1 cellular context compared by ENCODE assay signal in the genomic region with DNA sequence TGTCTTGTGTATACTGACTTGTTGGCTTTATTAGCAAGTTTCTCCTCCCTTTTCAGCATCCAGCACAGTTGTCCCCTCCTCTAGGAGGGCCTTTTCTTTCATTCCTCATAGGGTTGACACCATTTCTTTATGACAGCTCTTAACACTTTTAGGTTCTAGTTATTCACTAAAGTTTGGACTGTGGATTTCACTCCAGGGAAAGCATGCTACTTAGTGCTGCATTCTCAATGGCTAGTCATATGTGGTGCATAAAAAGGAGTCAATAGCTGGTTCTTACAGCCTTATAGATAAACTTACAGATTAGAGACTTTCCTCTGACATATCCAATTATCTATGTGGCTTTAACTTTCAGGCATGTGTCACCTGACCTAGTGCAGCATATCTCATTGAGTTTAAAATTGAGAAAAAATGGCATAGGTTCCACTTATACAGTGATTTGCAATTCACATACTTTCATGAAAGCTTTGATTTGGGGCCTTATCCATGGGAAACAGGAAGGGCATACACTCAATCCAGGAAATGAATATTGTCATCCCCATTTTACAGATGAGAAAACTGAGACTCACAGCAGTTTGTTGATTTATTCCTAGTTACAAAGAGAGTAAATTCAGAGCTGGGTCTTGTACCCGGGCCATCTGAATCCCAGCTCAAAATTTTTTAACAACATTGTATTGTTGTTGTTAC.
TF ChIP-seq lines count a peak whose summit lies in the region.

No MANE protein-coding gene starts in this region.

TF ChIP-seq in HepG2, 621 proteins besides CTCF, POLR2A, EP300 and RAD21:
- TF ChIP-seq, protein P1, sequence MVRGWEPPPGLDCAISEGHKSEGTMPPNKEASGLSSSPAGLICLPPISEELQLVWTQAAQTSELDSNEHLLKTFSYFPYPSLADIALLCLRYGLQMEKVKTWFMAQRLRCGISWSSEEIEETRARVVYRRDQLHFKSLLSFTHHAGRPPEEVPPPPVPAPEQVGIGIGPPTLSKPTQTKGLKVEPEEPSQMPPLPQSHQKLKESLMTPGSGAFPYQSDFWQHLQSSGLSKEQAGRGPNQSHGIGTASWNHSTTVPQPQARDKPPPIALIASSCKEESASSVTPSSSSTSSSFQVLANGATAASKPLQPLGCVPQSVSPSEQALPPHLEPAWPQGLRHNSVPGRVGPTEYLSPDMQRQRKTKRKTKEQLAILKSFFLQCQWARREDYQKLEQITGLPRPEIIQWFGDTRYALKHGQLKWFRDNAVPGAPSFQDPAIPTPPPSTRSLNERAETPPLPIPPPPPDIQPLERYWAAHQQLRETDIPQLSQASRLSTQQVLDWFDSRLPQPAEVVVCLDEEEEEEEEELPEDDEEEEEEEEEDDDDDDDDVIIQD (CRISPR knock-in tag; IDR thresholded peaks at IDR 0.05; ENCODE audit: low read depth), result no peak
- TF ChIP-seq, protein P2, sequence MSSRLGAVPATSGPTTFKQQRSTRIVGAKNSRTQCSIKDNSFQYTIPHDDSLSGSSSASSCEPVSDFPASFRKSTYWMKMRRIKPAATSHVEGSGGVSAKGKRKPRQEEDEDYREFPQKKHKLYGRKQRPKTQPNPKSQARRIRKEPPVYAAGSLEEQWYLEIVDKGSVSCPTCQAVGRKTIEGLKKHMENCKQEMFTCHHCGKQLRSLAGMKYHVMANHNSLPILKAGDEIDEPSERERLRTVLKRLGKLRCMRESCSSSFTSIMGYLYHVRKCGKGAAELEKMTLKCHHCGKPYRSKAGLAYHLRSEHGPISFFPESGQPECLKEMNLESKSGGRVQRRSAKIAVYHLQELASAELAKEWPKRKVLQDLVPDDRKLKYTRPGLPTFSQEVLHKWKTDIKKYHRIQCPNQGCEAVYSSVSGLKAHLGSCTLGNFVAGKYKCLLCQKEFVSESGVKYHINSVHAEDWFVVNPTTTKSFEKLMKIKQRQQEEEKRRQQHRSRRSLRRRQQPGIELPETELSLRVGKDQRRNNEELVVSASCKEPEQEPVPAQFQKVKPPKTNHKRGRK (CRISPR knock-in tag; IDR thresholded peaks at IDR 0.05), result no peak
- TF ChIP-seq SOX13 (IDR thresholded peaks at IDR 0.05) (no peak), SOX13 (CRISPR knock-in tag; conservative IDR thresholded peaks at IDR 0.05 in 1 of 2, IDR thresholded peaks at IDR 0.05 in 1 of 2) (no peak), MTF1 (CRISPR knock-in tag; IDR thresholded peaks at IDR 0.05) (no peak), ZNF343 (CRISPR knock-in tag; IDR thresholded peaks at IDR 0.05) (no peak), MAFG (CRISPR knock-in tag; IDR thresholded peaks at IDR 0.05) (no peak), ZNF143 (CRISPR knock-in tag; IDR thresholded peaks at IDR 0.05) (no peak), ZNF552 (CRISPR knock-in tag; IDR thresholded peaks at IDR 0.05; ENCODE audit: borderline replicate concordance) (no peak), RBFOX2 (IDR thresholded peaks at IDR 0.05; ENCODE audit: low read depth, low read length) (no peak), ELF3 (CRISPR knock-in tag; IDR thresholded peaks at IDR 0.05) (no peak)
- TF ChIP-seq, protein P3, sequence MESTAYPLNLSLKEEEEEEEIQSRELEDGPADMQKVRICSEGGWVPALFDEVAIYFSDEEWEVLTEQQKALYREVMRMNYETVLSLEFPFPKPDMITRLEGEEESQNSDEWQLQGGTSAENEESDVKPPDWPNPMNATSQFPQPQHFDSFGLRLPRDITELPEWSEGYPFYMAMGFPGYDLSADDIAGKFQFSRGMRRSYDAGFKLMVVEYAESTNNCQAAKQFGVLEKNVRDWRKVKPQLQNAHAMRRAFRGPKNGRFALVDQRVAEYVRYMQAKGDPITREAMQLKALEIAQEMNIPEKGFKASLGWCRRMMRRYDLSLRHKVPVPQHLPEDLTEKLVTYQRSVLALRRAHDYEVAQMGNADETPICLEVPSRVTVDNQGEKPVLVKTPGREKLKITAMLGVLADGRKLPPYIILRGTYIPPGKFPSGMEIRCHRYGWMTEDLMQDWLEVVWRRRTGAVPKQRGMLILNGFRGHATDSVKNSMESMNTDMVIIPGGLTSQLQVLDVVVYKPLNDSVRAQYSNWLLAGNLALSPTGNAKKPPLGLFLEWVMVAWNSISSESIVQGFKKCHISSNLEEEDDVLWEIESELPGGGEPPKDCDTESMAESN (CRISPR knock-in tag; conservative IDR thresholded peaks at IDR 0.05), result no peak
- TF ChIP-seq, protein P4, sequence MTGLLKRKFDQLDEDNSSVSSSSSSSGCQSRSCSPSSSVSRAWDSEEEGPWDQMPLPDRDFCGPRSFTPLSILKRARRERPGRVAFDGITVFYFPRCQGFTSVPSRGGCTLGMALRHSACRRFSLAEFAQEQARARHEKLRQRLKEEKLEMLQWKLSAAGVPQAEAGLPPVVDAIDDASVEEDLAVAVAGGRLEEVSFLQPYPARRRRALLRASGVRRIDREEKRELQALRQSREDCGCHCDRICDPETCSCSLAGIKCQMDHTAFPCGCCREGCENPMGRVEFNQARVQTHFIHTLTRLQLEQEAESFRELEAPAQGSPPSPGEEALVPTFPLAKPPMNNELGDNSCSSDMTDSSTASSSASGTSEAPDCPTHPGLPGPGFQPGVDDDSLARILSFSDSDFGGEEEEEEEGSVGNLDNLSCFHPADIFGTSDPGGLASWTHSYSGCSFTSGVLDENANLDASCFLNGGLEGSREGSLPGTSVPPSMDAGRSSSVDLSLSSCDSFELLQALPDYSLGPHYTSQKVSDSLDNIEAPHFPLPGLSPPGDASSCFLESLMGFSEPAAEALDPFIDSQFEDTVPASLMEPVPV (CRISPR knock-in tag; IDR thresholded peaks at IDR 0.05), result no peak
